Comparison of ENCODE assay signal across 27 cellular contexts in genomic region chr14:104874110-104874531, GRCh38. TPM values are rescaled to one million over a fixed set of nuclear protein-coding genes. Genes with fewer than 3 reads are reported as not detected.
"Had no signal": no experiment of that assay in that cellular context is flagged by ENCODE, and none has a peak within 500 bp of the region (broad histone marks: within the 10 kb centered on the region; RNA-seq: fewer than 3 reads in every experiment).

No MANE protein-coding gene starts in this region.

- H3K9ac ChIP-seq: neural progenitor cell had no signal

- H3K4me3 Mint-ChIP-seq: activated CD4-positive, alpha-beta memory T cell treated with anti-CD3 and anti-CD28 coated beads, Interleukin-2, amount 10 ng/mL, durations not matched to agents 7 days and 5 days; activated CD4-positive, alpha-beta T cell treated with anti-CD3 and anti-CD28 coated beads, Interleukin-2, amount 10 ng/mL, durations not matched to agents 7 days and 5 days; activated naive CD4-positive, alpha-beta T cell treated with anti-CD3 and anti-CD28 coated beads, Interleukin-2, amount 10 ng/mL, durations not matched to agents 7 days and 5 days; activated T-cell treated with anti-CD3 and anti-CD28 coated beads, Interleukin-2, amount 50 U/mL, for 24 hours; dendritic cell treated with granulocyte-macrophage colony-stimulating factor and Interleukin-4, amounts not matched to agents 40 ng/mL and 50 ng/mL, for 4 days; endodermal cell; memory B cell; naive thymus-derived CD8-positive, alpha-beta T cell; neural progenitor cell; T-helper 17 cell had no signal

- H3K9me3 ChIP-seq: esophagus muscularis mucosa, testis, transverse colon, uterus had no signal

- DNase-seq: activated CD4-positive, alpha-beta memory T cell treated with anti-CD3 and anti-CD28 coated beads, Interleukin-2, amount 10 ng/mL, durations not matched to agents 7 days and 5 days; activated CD4-positive, alpha-beta T cell treated with anti-CD3 and anti-CD28 coated beads, Interleukin-2, amount 10 ng/mL, durations not matched to agents 7 days and 5 days; activated CD4-positive, CD25-positive, alpha-beta regulatory T cell treated with anti-CD3 and anti-CD28 coated beads, Interleukin-2, amount 50 U/mL, for 72 hours; activated CD8-positive, alpha-beta memory T cell treated with anti-CD3 and anti-CD28 coated beads, Interleukin-2, amount 50 U/mL, for 48 hours; activated gamma-delta T cell; activated T-cell treated with anti-CD3 and anti-CD28 coated beads, Interleukin-2, amount 50 U/mL, for 24 hours; amniotic stem cell; brain microvascular endothelial cell; caudate nucleus; endodermal cell; islet precursor cell; stimulated activated CD4-positive, alpha-beta T cell treated with anti-CD3 and anti-CD28 coated beads, Interleukin-12 subunit alpha, Interleukin-12 subunit beta, amount 100 ng/mL, for 4 hours; stimulated activated CD4-positive, alpha-beta T cell treated with anti-CD3 and anti-CD28 coated beads, Interleukin-4, amount 100 ng/mL, for 1 hour; stimulated activated naive CD8-positive, alpha-beta T cell treated with anti-CD3 and anti-CD28 coated beads, Interleukin-15, Interleukin-2, amounts not matched to agents 100 U/mL and 50 U/mL, for 24 hours; T-helper 17 cell; T1000; testis; transverse colon had no signal

- H3K27me3 Mint-ChIP-seq: activated CD4-positive, alpha-beta memory T cell treated with anti-CD3 and anti-CD28 coated beads, Interleukin-2, amount 10 ng/mL, durations not matched to agents 7 days and 5 days; activated CD4-positive, alpha-beta T cell treated with anti-CD3 and anti-CD28 coated beads, Interleukin-2, amount 10 ng/mL, durations not matched to agents 7 days and 5 days; activated T-cell treated with anti-CD3 and anti-CD28 coated beads, Interleukin-2, amount 50 U/mL, for 24 hours; T-helper 17 cell had no signal

- H3K4me1 ChIP-seq: uterus had no signal

- H3K36me3 ChIP-seq: neural progenitor cell, transverse colon, uterus had no signal

- H3K27ac ChIP-seq: brain microvascular endothelial cell, esophagus muscularis mucosa, hepatocyte, neural progenitor cell, transverse colon, uterus had no signal

- H3K36me3 Mint-ChIP-seq: activated naive CD4-positive, alpha-beta T cell treated with anti-CD3 and anti-CD28 coated beads, Interleukin-2, amount 10 ng/mL, durations not matched to agents 7 days and 5 days; memory B cell; naive thymus-derived CD8-positive, alpha-beta T cell had no signal

- H3K4me3 ChIP-seq: esophagus muscularis mucosa, hepatocyte, neural progenitor cell, skin epidermis, testis, transverse colon, uterus had no signal

- H3K27me3 ChIP-seq: brain microvascular endothelial cell, esophagus muscularis mucosa, hepatocyte, neural progenitor cell, testis, transverse colon, uterus had no signal

- H3K4me2 ChIP-seq: hepatocyte had no signal

- H3K9me3 Mint-ChIP-seq: activated CD4-positive, alpha-beta memory T cell treated with anti-CD3 and anti-CD28 coated beads, Interleukin-2, amount 10 ng/mL, durations not matched to agents 7 days and 5 days; activated CD4-positive, alpha-beta T cell treated with anti-CD3 and anti-CD28 coated beads, Interleukin-2, amount 10 ng/mL, durations not matched to agents 7 days and 5 days; activated naive CD4-positive, alpha-beta T cell treated with anti-CD3 and anti-CD28 coated beads, Interleukin-2, amount 10 ng/mL, durations not matched to agents 7 days and 5 days; activated T-cell treated with anti-CD3 and anti-CD28 coated beads, Interleukin-2, amount 50 U/mL, for 24 hours; dendritic cell treated with granulocyte-macrophage colony-stimulating factor and Interleukin-4, amounts not matched to agents 40 ng/mL and 50 ng/mL, for 4 days; endodermal cell; memory B cell; naive thymus-derived CD8-positive, alpha-beta T cell; neural progenitor cell had no signal

- H3K27ac Mint-ChIP-seq: activated CD4-positive, alpha-beta memory T cell treated with anti-CD3 and anti-CD28 coated beads, Interleukin-2, amount 10 ng/mL, durations not matched to agents 7 days and 5 days; activated CD4-positive, alpha-beta T cell treated with anti-CD3 and anti-CD28 coated beads, Interleukin-2, amount 10 ng/mL, durations not matched to agents 7 days and 5 days; activated naive CD4-positive, alpha-beta T cell treated with anti-CD3 and anti-CD28 coated beads, Interleukin-2, amount 10 ng/mL, durations not matched to agents 7 days and 5 days; activated T-cell treated with anti-CD3 and anti-CD28 coated beads, Interleukin-2, amount 50 U/mL, for 24 hours; dendritic cell treated with granulocyte-macrophage colony-stimulating factor and Interleukin-4, amounts not matched to agents 40 ng/mL and 50 ng/mL, for 4 days; memory B cell; T-helper 17 cell had no signal

RNA-seq across cellular contexts. Expression of gene PLD4, which starts 50.6 kb away (rescaled TPM):
- total RNA-seq: activated CD4-positive, alpha-beta memory T cell treated with anti-CD3 and anti-CD28 coated beads, Interleukin-2, amount 10 ng/mL, durations not matched to agents 7 days and 5 days; activated CD4-positive, alpha-beta T cell treated with anti-CD3 and anti-CD28 coated beads, Interleukin-2, amount 10 ng/mL, durations not matched to agents 7 days and 5 days; endodermal cell; hepatocyte had no signal
